In genomic region chr15:41151451-41152005, GRCh38 we compare ENCODE assay signal across 20 cellular contexts.
"Had no signal": no experiment of that assay in that cellular context is flagged by ENCODE, and none has a peak within 500 bp of the region (broad histone marks: within the 10 kb centered on the region; RNA-seq: fewer than 3 reads in every experiment).

No MANE protein-coding gene starts in this region.

- H3K9ac ChIP-seq: neural progenitor cell had no signal

- H3K27ac ChIP-seq: esophagus squamous epithelium, gastroesophageal sphincter, left ventricle myocardium inferior, lower lobe of right lung, neural progenitor cell, pancreas, tibial nerve, upper lobe of right lung, vagina had no signal

- H3K4me1 Mint-ChIP-seq: immature natural killer cell, memory B cell, neural progenitor cell had no signal

- ATAC-seq: gastroesophageal sphincter, left cardiac atrium, lower lobe of right lung, pancreas, right cardiac atrium, upper lobe of right lung had no signal

- H3K27me3 Mint-ChIP-seq: memory B cell; natural killer cell treated with Interleukin-12 subunit alpha and Interleukin-12 subunit beta and Interleukin-15 and Interleukin-18, amount 100 ng/mL, for 72 hours; progenitor cell of endocrine pancreas; stimulated activated naive CD8-positive, alpha-beta T cell treated with anti-CD3 and anti-CD28 coated beads, Interleukin-15, Interleukin-2, amounts not matched to agents 100 ng/mL and 50 ng/mL, for 24 hours had no signal

- H3K4me2 ChIP-seq: neural progenitor cell, smooth muscle cell had no signal

- H3K9me3 ChIP-seq: esophagus squamous epithelium, gastroesophageal sphincter, left ventricle myocardium inferior, lower lobe of right lung, pancreas, tibial nerve, upper lobe of right lung, vagina had no signal

- H3K9me3 Mint-ChIP-seq: immature natural killer cell; memory B cell; natural killer cell treated with Interleukin-12 subunit alpha and Interleukin-12 subunit beta and Interleukin-15 and Interleukin-18, amount 100 ng/mL, for 72 hours; stimulated activated naive CD8-positive, alpha-beta T cell treated with anti-CD3 and anti-CD28 coated beads, Interleukin-15, Interleukin-2, amounts not matched to agents 100 ng/mL and 50 ng/mL, for 24 hours had no signal

- H3K27me3 ChIP-seq: neural progenitor cell, pancreas, tibial nerve, upper lobe of right lung, vagina had no signal

- H3K4me3 ChIP-seq: esophagus squamous epithelium, gastroesophageal sphincter, left ventricle myocardium inferior, lower lobe of right lung, neural progenitor cell, pancreas, smooth muscle cell, tibial nerve, upper lobe of right lung, vagina had no signal

- H3K4me3 Mint-ChIP-seq: immature natural killer cell; memory B cell; natural killer cell treated with Interleukin-12 subunit alpha and Interleukin-12 subunit beta and Interleukin-15 and Interleukin-18, amount 100 ng/mL, for 72 hours; neural progenitor cell; stimulated activated naive CD8-positive, alpha-beta T cell treated with anti-CD3 and anti-CD28 coated beads, Interleukin-15, Interleukin-2, amounts not matched to agents 100 ng/mL and 50 ng/mL, for 24 hours had no signal

- H3K27ac Mint-ChIP-seq: immature natural killer cell; memory B cell; natural killer cell treated with Interleukin-12 subunit alpha and Interleukin-12 subunit beta and Interleukin-15 and Interleukin-18, amount 100 ng/mL, for 72 hours; neural progenitor cell; progenitor cell of endocrine pancreas; stimulated activated naive CD8-positive, alpha-beta T cell treated with anti-CD3 and anti-CD28 coated beads, Interleukin-15, Interleukin-2, amounts not matched to agents 100 ng/mL and 50 ng/mL, for 24 hours had no signal

- H3K36me3 Mint-ChIP-seq: immature natural killer cell; memory B cell; natural killer cell treated with Interleukin-12 subunit alpha and Interleukin-12 subunit beta and Interleukin-15 and Interleukin-18, amount 100 ng/mL, for 72 hours; neural progenitor cell had no signal

- H3K4me1 ChIP-seq: gastroesophageal sphincter, left ventricle myocardium inferior, lower lobe of right lung, neural progenitor cell, pancreas, tibial nerve, upper lobe of right lung, vagina had no signal

- H3K36me3 ChIP-seq: esophagus squamous epithelium, gastroesophageal sphincter, left ventricle myocardium inferior, lower lobe of right lung, neural progenitor cell, pancreas, tibial nerve, upper lobe of right lung, vagina had no signal

- DNase-seq: esophagus squamous epithelium, glutamatergic neuron, immature natural killer cell, left cardiac atrium, left ventricle myocardium inferior, lower lobe of right lung, midbrain, occipital lobe, pancreas, upper lobe of right lung had no signal
